In genomic region chr9:97696823-97697601, GRCh38 we compare ENCODE assay signal across 8 cellular contexts. TPM values are rescaled to one million over a fixed set of nuclear protein-coding genes. Genes with fewer than 3 reads are reported as not detected.
DNase-seq lines count a peak whose midpoint lies in the region; TF ChIP-seq lines count a peak whose summit lies in the region.

Gene XPA (minus strand): TSS chr9:97697340. CDS start chr9:97697292, 48 bp downstream.

- H2BK12ac ChIP-seq in H9 (ENCODE audit: insufficient read length, low read depth, low read length), result no peak within 1 kb of the TSS

- H3K9ac ChIP-seq in H9 (ENCODE audit: extremely low read depth, insufficient read length, low read length), result peak within 1 kb of the TSS; percentile 58

- H3K4me3 ChIP-seq in MG63, result peak within 1 kb of the TSS; percentile 73
- peak within 1 kb of the TSS; percentile 79 for H3K4me3 ChIP-seq in fibroblast of villous mesenchyme (ENCODE audit: low read depth, low read length)
- peak within 1 kb of the TSS; percentile 74 to 94 (median 80) for H3K4me3 ChIP-seq in stomach

- no peaks in the 10 kb centered on the region for H3K79me1 ChIP-seq in H9 (ENCODE audit: insufficient read depth, low read depth, low read length, poor library complexity, severe bottlenecking)

- H3K9me3 ChIP-seq in H9 (ENCODE audit: control insufficient read depth, low read depth, low read length) (no peaks in the 10 kb centered on the region), MG63 (no peaks in the 10 kb centered on the region), stomach (no peaks in the 10 kb centered on the region)

- peak within 1 kb of the TSS; percentile 98 for H2AFZ ChIP-seq in H9 (ENCODE audit: low read length)

- no peak within 1 kb of the TSS for H3T11ph ChIP-seq in H9 (ENCODE audit: low read length)

- H2AK5ac ChIP-seq in H9 (ENCODE audit: insufficient read length, low read length), result no peak within 1 kb of the TSS

- TF ChIP-seq CTCF in H9 (conservative IDR thresholded peaks at IDR 0.05) (no peak), fibroblast of villous mesenchyme (IDR thresholded peaks at IDR 0.05; ENCODE audit: insufficient read depth, low read depth, low read length) (no peak), neural crest cell (conservative IDR thresholded peaks at IDR 0.05) (no peak), stomach (IDR thresholded peaks at IDR 0.05) (no peak)

- peaks cover 5% of the 10 kb centered on the region for H3K23me2 ChIP-seq in H9 (ENCODE audit: insufficient read length, low read depth, low read length, poor library complexity, severe bottlenecking)

- no peak within 1 kb of the TSS for H4K91ac ChIP-seq in H9 (ENCODE audit: insufficient read length, low read depth, low read length)

- in situ Hi-C loops in G401 (cut with HindIII; ENCODE audit: low sequenced_read_pairs), result no loop called here

- peak within 1 kb of the TSS; percentile 96 for H3K4me2 ChIP-seq in H9 (ENCODE audit: insufficient read depth, insufficient read length, low read length)

- H3K14ac ChIP-seq in H9 (ENCODE audit: insufficient read depth, low read length), result peak within 1 kb of the TSS; percentile 89

- TF ChIP-seq EP300 in stomach (IDR thresholded peaks at IDR 0.05), result no peak

- H3K27ac Mint-ChIP-seq in H9, result no peak within 1 kb of the TSS; a peak in 2 of 7 replicates
- H3K27ac Mint-ChIP-seq in neural crest cell (ENCODE audit: unreplicated experiment), result peak within 1 kb of the TSS; percentile 90

- H4K8ac ChIP-seq in H9 (replicated peaks; ENCODE audit: insufficient read length, low read depth, low read length), result no peak within 1 kb of the TSS

- H3K4ac ChIP-seq in H9 (ENCODE audit: low read depth, low read length), result no peak within 1 kb of the TSS

- TF ChIP-seq POLR2A in stomach (IDR thresholded peaks at IDR 0.05), result peak in 2 of 4 donors; percentile 52 to 67

- H3K79me2 ChIP-seq in H9 (ENCODE audit: insufficient read depth, low read length), result no peaks in the 10 kb centered on the region

- H3K18ac ChIP-seq in H9 (ENCODE audit: insufficient read length, low read depth, low read length), result peak within 1 kb of the TSS; percentile 84

- H4K5ac ChIP-seq in H9 (ENCODE audit: insufficient read length, low read depth, low read length), result no peak within 1 kb of the TSS

- no peak within 1 kb of the TSS for H3K23ac ChIP-seq in H9 (ENCODE audit: insufficient read length, low read depth, low read length)

- no peak within 1 kb of the TSS for H3K56ac ChIP-seq in H9 (ENCODE audit: insufficient read length, low read depth, low read length)

- H3K4me1 ChIP-seq in H9 (ENCODE audit: insufficient read depth, low read length) (no peaks in the 10 kb centered on the region), stomach (peaks cover 14 to 45% (median 36%) of the 10 kb centered on the region in 4 donors)

- no CpG with 5 or more reads among the region's 80 CpGs for WGBS in H9 (ENCODE audit: extremely low coverage, insufficient read length, low lambda C conversion rate)
- 0% methylated on average over 57 to 80 of the region's 80 CpGs for WGBS in stomach, 5 donors

- peak; percentile 94 for DNase-seq in G401 (ENCODE audit: low spot score)
- DNase-seq in H9, result peak; percentile 97
- DNase-seq in MG63, result peak; percentile 94
- peak; percentile 87 to 96 for DNase-seq in SHP77 (lab: John Stamatoyannopoulos, UW)
- DNase-seq in activated gamma-delta T cell (lab: John Stamatoyannopoulos, UW), result peak; percentile 96
- peak; percentile 92 for DNase-seq in fibroblast of villous mesenchyme (ENCODE audit: low read depth)
- DNase-seq in neural crest cell (ENCODE audit: low read depth, low spot score), result peak; percentile 96
- peak; percentile 98 for DNase-seq in stomach

- no peak within 1 kb of the TSS for H2BK120ac ChIP-seq in H9 (ENCODE audit: low read depth, low read length, poor library complexity, severe bottlenecking)

- H2BK5ac ChIP-seq in H9 (ENCODE audit: insufficient read length, low read length), result no peak within 1 kb of the TSS

- H3K4me3 Mint-ChIP-seq in H9, result peak within 1 kb of the TSS; percentile 81 to 84
- peak within 1 kb of the TSS; percentile 92 for H3K4me3 Mint-ChIP-seq in neural crest cell

- intact Hi-C loops in stomach (cut with DNase I; ENCODE audit: low total_unique reads), result no loop called here

- H3K36me3 ChIP-seq in MG63 (peaks cover 17% of the 10 kb centered on the region), stomach (peaks cover 6 to 14% (median 13%) of the 10 kb centered on the region in 4 donors)

- H3K27ac ChIP-seq in H9 (ENCODE audit: insufficient read length, low read depth, low read length) (no peak within 1 kb of the TSS), stomach (peak within 1 kb of the TSS; percentile 91 to 97 (median 95))

- no peaks in the 10 kb centered on the region for H4K20me1 ChIP-seq in H9 (ENCODE audit: control insufficient read depth, insufficient read depth, insufficient read length)

- no peak within 1 kb of the TSS for H2BK20ac ChIP-seq in H9 (ENCODE audit: low read depth, low read length, poor library complexity, severe bottlenecking)

- no peak within 1 kb of the TSS for H2BK15ac ChIP-seq in H9 (ENCODE audit: low read depth, low read length)

- H3K36me3 Mint-ChIP-seq in H9 (ENCODE audit: insufficient read depth in 1 of 3, low read depth in 3 of 3) (peaks cover 0 to 3% (median 0%) of the 10 kb centered on the region in 3 experiments; a peak in 2 of 7 replicates), neural crest cell (ENCODE audit: low read depth) (no peaks in the 10 kb centered on the region)

- H3K9me3 Mint-ChIP-seq in H9 (no peaks in the 10 kb centered on the region), neural crest cell (no peaks in the 10 kb centered on the region)

- H3K27me3 Mint-ChIP-seq in H9 (ENCODE audit: low read depth), result peaks cover 32% of the 10 kb centered on the region
- peaks cover 3% of the 10 kb centered on the region for H3K27me3 Mint-ChIP-seq in neural crest cell (ENCODE audit: low read depth)

- H3K27me3 ChIP-seq in H9 (ENCODE audit: insufficient read depth, low read length), result no peaks in the 10 kb centered on the region; the same call in 1 of the 2 replicates
- no peaks in the 10 kb centered on the region for H3K27me3 ChIP-seq in MG63
- H3K27me3 ChIP-seq in stomach, result no peaks in the 10 kb centered on the region

- peaks cover 16 to 20% of the 10 kb centered on the region in 2 experiments for H3K4me1 Mint-ChIP-seq in H9
- peaks cover 41% of the 10 kb centered on the region for H3K4me1 Mint-ChIP-seq in neural crest cell

RNA-seq across cellular contexts. Expression of gene XPA, which starts in this region (rescaled TPM):
- 7.9 and 11.4 TPM in 2 replicates for total RNA-seq in G401 (2014; rRNA removed; shearing (Covaris generic))
- total RNA-seq in H9 (2021), result 6.1 and 6.6 TPM in 2 replicates
- total RNA-seq in MG63 (2014; rRNA removed; shearing (Covaris generic); ENCODE audit: low replicate concordance), result 4.9 and 15.5 TPM in 2 replicates
- 7.8 and 9.0 TPM in 2 replicates for total RNA-seq in fibroblast of villous mesenchyme
- 14.1 and 15.6 TPM in 2 replicates for total RNA-seq in neural crest cell
- total RNA-seq in stomach, result 10 to 100 TPM in 4 of 5 donors, 1 to 10 TPM in 1; 1.3 to 31.0 (median 25.7) TPM
- 10 to 100 TPM; 21.6 to 26.6 (median 22.1) TPM for polyA plus RNA-seq in stomach
